ENCODE assay signal across 8 cellular contexts in the genomic region with DNA sequence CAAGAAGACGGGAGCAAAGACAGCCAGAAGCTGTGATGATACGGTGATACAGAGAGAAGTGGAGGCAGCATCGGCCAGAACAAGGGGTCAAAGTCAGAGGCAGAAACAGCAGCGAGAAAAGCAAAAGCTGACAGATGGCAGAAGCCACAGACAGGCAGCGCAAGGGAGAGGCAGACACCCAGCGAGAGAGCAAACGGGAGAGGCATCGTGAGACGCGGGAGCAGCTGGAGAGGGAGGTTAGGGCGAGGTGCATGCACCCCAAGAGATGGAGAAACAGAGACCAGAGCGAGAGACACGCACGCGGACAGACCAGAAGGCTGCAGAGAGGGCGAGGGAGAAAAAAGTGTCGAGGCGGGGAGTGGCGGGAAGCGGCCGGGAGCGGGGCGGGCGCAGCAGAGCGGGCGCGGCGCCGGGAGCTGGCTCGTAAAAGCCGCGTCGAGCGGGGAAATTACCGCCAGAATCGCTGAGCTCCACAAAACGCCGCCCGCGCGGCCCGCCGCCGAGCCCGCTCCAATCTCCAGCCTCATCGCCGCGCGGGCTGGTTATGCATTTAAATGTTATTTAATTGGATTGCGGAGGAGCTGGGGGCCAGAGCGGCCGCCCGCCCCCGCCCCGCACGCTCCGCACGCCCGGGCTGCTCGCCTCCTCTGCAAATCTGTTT. TPM values are rescaled to one million over a fixed set of nuclear protein-coding genes. Genes with fewer than 3 reads are reported as not detected.
DNase-seq lines count a peak whose midpoint lies in the region; ATAC-seq and TF ChIP-seq lines count a peak whose summit lies in the region.

No MANE protein-coding gene starts in this region.

- intact Hi-C loops in activated naive CD4-positive, alpha-beta T cell treated with anti-CD3 and anti-CD28 coated beads for 36 hours (cut with micrococcal nuclease), result no loop called here
- intact Hi-C loops in left cardiac atrium (cut with DNase I), result no loop called here

- peak; percentile 77 for ATAC-seq in left cardiac atrium
- ATAC-seq in GM19324 (IDR thresholded peaks at IDR 0.05; ENCODE audit: low FRiP score, unreplicated experiment), result no peak
- ATAC-seq in HG02642 (IDR thresholded peaks at IDR 0.05; ENCODE audit: poor library complexity, unreplicated experiment), result no peak

- H3K27ac Mint-ChIP-seq in activated naive CD4-positive, alpha-beta T cell treated with anti-CD3 and anti-CD28 coated beads for 36 hours, result no peak overlapping the region

- H3K9me3 Mint-ChIP-seq in activated naive CD4-positive, alpha-beta T cell treated with anti-CD3 and anti-CD28 coated beads for 36 hours, result no peaks in the 10 kb centered on the region

- peak overlapping the region; percentile 10 for H3K4me3 ChIP-seq in retinal pigment epithelial cell (ENCODE audit: low read length)

- peaks cover 5% of the 10 kb centered on the region for H3K4me1 Mint-ChIP-seq in activated naive CD4-positive, alpha-beta T cell treated with anti-CD3 and anti-CD28 coated beads for 36 hours (ENCODE audit: low read depth)

- H3K27me3 Mint-ChIP-seq in activated naive CD4-positive, alpha-beta T cell treated with anti-CD3 and anti-CD28 coated beads for 36 hours (ENCODE audit: low read depth), result peaks cover 5% of the 10 kb centered on the region

- H3K36me3 Mint-ChIP-seq in activated naive CD4-positive, alpha-beta T cell treated with anti-CD3 and anti-CD28 coated beads for 36 hours (ENCODE audit: low read depth), result no peaks in the 10 kb centered on the region

- CTCF ChIA-PET in activated naive CD4-positive, alpha-beta T cell treated with anti-CD3 and anti-CD28 coated beads for 36 hours (lab: Charles Lee), result interaction anchor here (0.6 to 2.5 kb wide), 8 partner anchors 13 to 673 kb away, joined by 3 to 14 read pairs (median 4); a partner anchor contains a TSS

- TF ChIP-seq CTCF in GM13976 (IDR thresholded peaks at IDR 0.05; ENCODE audit: borderline replicate concordance, control extremely low read depth, extremely low read depth, insufficient read depth, missing control alignments), result no peak
- TF ChIP-seq CTCF in retinal pigment epithelial cell (conservative IDR thresholded peaks at IDR 0.05; ENCODE audit: low read depth, low read length), result no peak

- in situ Hi-C loops in GM13976 (cut with MboI; ENCODE audit: low sequenced_read_pairs, unreplicated experiment), result no loop called here

- no peak overlapping the region for H3K4me3 Mint-ChIP-seq in activated naive CD4-positive, alpha-beta T cell treated with anti-CD3 and anti-CD28 coated beads for 36 hours

- DNase-seq in GM13976 (ENCODE audit: low spot score), result peak; percentile 67
- DNase-seq in NCI-H2196 treated with DMSO at 0.1 percent for 48 hours (lab: John Stamatoyannopoulos, UW; ENCODE audit: unreplicated experiment), result peak; percentile 7
- peak; percentile 59 for DNase-seq in activated naive CD4-positive, alpha-beta T cell treated with anti-CD3 and anti-CD28 coated beads for 36 hours
- peak; percentile 43 for DNase-seq in left cardiac atrium
- DNase-seq in retinal pigment epithelial cell (ENCODE audit: low read depth), result no peak
- DNase-seq in central memory CD4-positive, alpha-beta T cell, result no peak

RNA-seq across cellular contexts. Expression of a gene that starts 15.6 kb away (rescaled TPM):
- 10 to 100 TPM; 18.2 to 19.7 TPM for total RNA-seq in activated naive CD4-positive, alpha-beta T cell treated with anti-CD3 and anti-CD28 coated beads for 36 hours
- total RNA-seq in left cardiac atrium, result 10 to 100 TPM; 17.9 to 18.0 TPM

Comparison
In these comparisons a context has a peak if more than half of its experiments do, and no peak if none do; other contexts are left out.
1. DNase-seq: peak in GM13976 (single experiment), NCI-H2196 treated with DMSO at 0.1 percent for 48 hours (single experiment), activated naive CD4-positive, alpha-beta T cell treated with anti-CD3 and anti-CD28 coated beads for 36 hours (single experiment) and left cardiac atrium (single experiment); none in retinal pigment epithelial cell (single experiment) and central memory CD4-positive, alpha-beta T cell (single experiment).
2. ATAC-seq: peak in left cardiac atrium (2 of 2); none in GM19324 (single experiment) and HG02642 (single experiment).